Comparison of ENCODE assay signal across 31 cellular contexts in genomic region chr3:138682674-138683073, GRCh38.
"Had no signal": no experiment of that assay in that cellular context is flagged by ENCODE, and none has a peak within 500 bp of the region (broad histone marks: within the 10 kb centered on the region; RNA-seq: fewer than 3 reads in every experiment).

No MANE protein-coding gene starts in this region.

- H3K27me3 ChIP-seq: ascending aorta, brain microvascular endothelial cell, dorsolateral prefrontal cortex, heart left ventricle had no signal

- DNase-seq: activated CD4-positive, alpha-beta memory T cell treated with anti-CD3 and anti-CD28 coated beads for 36 hours; activated CD4-positive, alpha-beta T cell treated with anti-CD3 and anti-CD28 coated beads for 36 hours; activated CD4-positive, alpha-beta T cell treated with anti-CD3 and anti-CD28 coated beads, Interleukin-2, amount 10 ng/mL, durations not matched to agents 24 days and 14 days; activated CD4-positive, CD25-positive, alpha-beta regulatory T cell; activated CD4-positive, CD25-positive, alpha-beta regulatory T cell treated with anti-CD3 and anti-CD28 coated beads, Interleukin-2, amount 50 U/mL, for 72 hours; activated CD8-positive, alpha-beta memory T cell treated with anti-CD3 and anti-CD28 coated beads, Interleukin-2, amount 10 ng/mL, durations not matched to agents 7 days and 5 days; activated CD8-positive, alpha-beta memory T cell treated with anti-CD3 and anti-CD28 coated beads, Interleukin-2, amount 50 U/mL, for 4 hours; activated CD8-positive, alpha-beta T cell treated with anti-CD3 and anti-CD28 coated beads, Interleukin-2, amount 10 ng/mL, durations not matched to agents 7 days and 5 days; activated effector memory CD4-positive, alpha-beta T cell treated with anti-CD3 and anti-CD28 coated beads, Interleukin-2, amount 50 U/mL, for 16 hours; activated naive CD4-positive, alpha-beta T cell treated with anti-CD3 and anti-CD28 coated beads for 36 hours; activated naive CD8-positive, alpha-beta T cell treated with anti-CD3 and anti-CD28 coated beads for 36 hours; activated T-cell treated with anti-CD3 and anti-CD28 coated beads, Interleukin-2, amount 50 U/mL, for 1 hour; activated T-cell treated with anti-CD3 and anti-CD28 coated beads, Interleukin-2, amount 50 U/mL, for 48 hours; brain microvascular endothelial cell; dorsolateral prefrontal cortex; effector memory CD4-positive, alpha-beta T cell; endodermal cell; foreskin fibroblast; heart left ventricle; T-cell; T1000 had no signal

- H3K36me3 ChIP-seq: brain microvascular endothelial cell had no signal

- ATAC-seq: activated CD4-positive, alpha-beta T cell treated with anti-CD3 and anti-CD28 coated beads for 36 hours; activated CD8-positive, alpha-beta memory T cell treated with anti-CD3 and anti-CD28 coated beads, Interleukin-2, amount 10 ng/mL, durations not matched to agents 7 days and 5 days; activated CD8-positive, alpha-beta T cell treated with anti-CD3 and anti-CD28 coated beads, Interleukin-2, amount 10 ng/mL, durations not matched to agents 7 days and 5 days; esophagus mucosa; heart left ventricle; T-cell had no signal

- H3K4me1 ChIP-seq: ascending aorta, heart left ventricle had no signal

- H3K27ac ChIP-seq: ascending aorta, brain microvascular endothelial cell, coronary artery, dorsolateral prefrontal cortex, heart left ventricle had no signal

- H3K9me3 ChIP-seq: ascending aorta, heart left ventricle had no signal

- H3K36me3 Mint-ChIP-seq: activated CD8-positive, alpha-beta memory T cell treated with anti-CD3 and anti-CD28 coated beads, Interleukin-2, amount 10 ng/mL, durations not matched to agents 7 days and 5 days had no signal

- H3K9me3 Mint-ChIP-seq: activated CD4-positive, alpha-beta memory T cell treated with anti-CD3 and anti-CD28 coated beads for 36 hours; activated CD4-positive, alpha-beta T cell treated with anti-CD3 and anti-CD28 coated beads, Interleukin-2, amount 10 ng/mL, durations not matched to agents 24 days and 14 days; activated naive CD4-positive, alpha-beta T cell treated with anti-CD3 and anti-CD28 coated beads for 36 hours; activated naive CD4-positive, alpha-beta T cell treated with anti-CD3 and anti-CD28 coated beads, Interleukin-2, amount 50 U/mL, for 24 hours; activated naive CD8-positive, alpha-beta T cell treated with anti-CD3 and anti-CD28 coated beads for 36 hours; activated T-helper 1 cell treated with anti-CD3 and anti-CD28 coated beads, Interleukin-12 subunit alpha, Interleukin-12 subunit beta, Interleukin-2, Interleukin-4 antibody, amounts not matched to agents 30 ng/mL and 10 ng/mL and 1 ng/mL, durations not matched to agents 14 hours and 24 hours and 36 hours; activated T-helper 2 cell treated with anti-CD3 and anti-CD28 coated beads, Interferon-gamma antibody, Interleukin-2, Interleukin-4, amounts not matched to agents 10 μg/mL and 5 μg/mL and 100 μg/mL, durations not matched to agents 14 hours and 24 hours and 36 hours; central memory CD8-positive, alpha-beta T cell; dendritic cell treated with granulocyte-macrophage colony-stimulating factor and Interleukin-4, amounts not matched to agents 40 ng/mL and 50 ng/mL, for 4 days; endodermal cell; T-cell; T-helper 1 cell treated with Interleukin-12 subunit alpha and Interleukin-12 subunit beta and Interleukin-4 antibody, amounts not matched to agents 30 μg/mL and 1 μg/mL, for 36 hours; T-helper 2 cell treated with Interferon-gamma antibody and Interleukin-4, amounts not matched to agents 5 μg/mL and 100 μg/mL, for 36 hours had no signal

- H3K4me3 Mint-ChIP-seq: activated CD4-positive, alpha-beta memory T cell treated with anti-CD3 and anti-CD28 coated beads for 36 hours; activated CD4-positive, alpha-beta T cell treated with anti-CD3 and anti-CD28 coated beads for 36 hours; activated CD4-positive, alpha-beta T cell treated with anti-CD3 and anti-CD28 coated beads, Interleukin-2, amount 10 ng/mL, durations not matched to agents 24 days and 14 days; activated CD8-positive, alpha-beta memory T cell treated with anti-CD3 and anti-CD28 coated beads, Interleukin-2, amount 10 ng/mL, durations not matched to agents 7 days and 5 days; activated CD8-positive, alpha-beta T cell treated with anti-CD3 and anti-CD28 coated beads, Interleukin-2, amount 10 ng/mL, durations not matched to agents 7 days and 5 days; activated naive CD4-positive, alpha-beta T cell treated with anti-CD3 and anti-CD28 coated beads for 36 hours; activated naive CD4-positive, alpha-beta T cell treated with anti-CD3 and anti-CD28 coated beads, Interleukin-2, amount 50 U/mL, for 24 hours; activated naive CD8-positive, alpha-beta T cell treated with anti-CD3 and anti-CD28 coated beads for 36 hours; activated T-helper 1 cell treated with anti-CD3 and anti-CD28 coated beads, Interleukin-12 subunit alpha, Interleukin-12 subunit beta, Interleukin-2, Interleukin-4 antibody, amounts not matched to agents 30 ng/mL and 10 ng/mL and 1 ng/mL, durations not matched to agents 14 hours and 24 hours and 36 hours; central memory CD8-positive, alpha-beta T cell; dendritic cell treated with granulocyte-macrophage colony-stimulating factor and Interleukin-4, amounts not matched to agents 40 ng/mL and 50 ng/mL, for 4 days; endodermal cell; T-cell; T-helper 1 cell treated with Interleukin-12 subunit alpha and Interleukin-12 subunit beta and Interleukin-4 antibody, amounts not matched to agents 30 μg/mL and 1 μg/mL, for 36 hours; T-helper 2 cell treated with Interferon-gamma antibody and Interleukin-4, amounts not matched to agents 5 μg/mL and 100 μg/mL, for 36 hours had no signal

- H3K27me3 Mint-ChIP-seq: activated CD4-positive, alpha-beta memory T cell treated with anti-CD3 and anti-CD28 coated beads for 36 hours; activated CD4-positive, alpha-beta T cell treated with anti-CD3 and anti-CD28 coated beads for 36 hours; activated CD4-positive, alpha-beta T cell treated with anti-CD3 and anti-CD28 coated beads, Interleukin-2, amount 10 ng/mL, durations not matched to agents 24 days and 14 days; activated CD8-positive, alpha-beta memory T cell treated with anti-CD3 and anti-CD28 coated beads, Interleukin-2, amount 10 ng/mL, durations not matched to agents 7 days and 5 days; activated naive CD4-positive, alpha-beta T cell treated with anti-CD3 and anti-CD28 coated beads, Interleukin-2, amount 50 U/mL, for 24 hours; activated naive CD8-positive, alpha-beta T cell treated with anti-CD3 and anti-CD28 coated beads for 36 hours; central memory CD8-positive, alpha-beta T cell; dendritic cell treated with granulocyte-macrophage colony-stimulating factor and Interleukin-4, amounts not matched to agents 40 ng/mL and 50 ng/mL, for 4 days; T-cell had no signal

- H3K27ac Mint-ChIP-seq: activated CD4-positive, alpha-beta memory T cell treated with anti-CD3 and anti-CD28 coated beads for 36 hours; activated CD4-positive, alpha-beta T cell treated with anti-CD3 and anti-CD28 coated beads for 36 hours; activated CD4-positive, alpha-beta T cell treated with anti-CD3 and anti-CD28 coated beads, Interleukin-2, amount 10 ng/mL, durations not matched to agents 24 days and 14 days; activated CD8-positive, alpha-beta memory T cell treated with anti-CD3 and anti-CD28 coated beads, Interleukin-2, amount 10 ng/mL, durations not matched to agents 7 days and 5 days; activated CD8-positive, alpha-beta T cell treated with anti-CD3 and anti-CD28 coated beads, Interleukin-2, amount 10 ng/mL, durations not matched to agents 7 days and 5 days; activated naive CD4-positive, alpha-beta T cell treated with anti-CD3 and anti-CD28 coated beads for 36 hours; activated naive CD4-positive, alpha-beta T cell treated with anti-CD3 and anti-CD28 coated beads, Interleukin-2, amount 50 U/mL, for 24 hours; activated naive CD8-positive, alpha-beta T cell treated with anti-CD3 and anti-CD28 coated beads for 36 hours; activated T-helper 1 cell treated with anti-CD3 and anti-CD28 coated beads, Interleukin-12 subunit alpha, Interleukin-12 subunit beta, Interleukin-2, Interleukin-4 antibody, amounts not matched to agents 30 ng/mL and 10 ng/mL and 1 ng/mL, durations not matched to agents 14 hours and 24 hours and 36 hours; activated T-helper 2 cell treated with anti-CD3 and anti-CD28 coated beads, Interferon-gamma antibody, Interleukin-2, Interleukin-4, amounts not matched to agents 10 μg/mL and 5 μg/mL and 100 μg/mL, durations not matched to agents 14 hours and 24 hours and 36 hours; dendritic cell treated with granulocyte-macrophage colony-stimulating factor and Interleukin-4, amounts not matched to agents 40 ng/mL and 50 ng/mL, for 4 days; endodermal cell; T-cell; T-helper 1 cell treated with Interleukin-12 subunit alpha and Interleukin-12 subunit beta and Interleukin-4 antibody, amounts not matched to agents 30 μg/mL and 1 μg/mL, for 36 hours; T-helper 2 cell treated with Interferon-gamma antibody and Interleukin-4, amounts not matched to agents 5 μg/mL and 100 μg/mL, for 36 hours had no signal

- H3K4me3 ChIP-seq: ascending aorta, coronary artery, dorsolateral prefrontal cortex, heart left ventricle had no signal
